In genomic region chr1:235051521-235051920, GRCh38 we compare ENCODE assay signal across 1 cellular context.
TF ChIP-seq lines count a peak whose summit lies in the region.

No MANE protein-coding gene starts in this region.

TF ChIP-seq in SK-N-SH treated with all-trans-retinoic acid at 6 μM for 48 hours, 23 proteins besides CTCF, POLR2A, EP300 and RAD21 (continued from another document):
- no peak for TF ChIP-seq ESRRG (CRISPR knock-in tag; IDR thresholded peaks at IDR 0.05)
- TF ChIP-seq ZFP30 (CRISPR knock-in tag; IDR thresholded peaks at IDR 0.05) = no peak
- TF ChIP-seq ISL1 (CRISPR knock-in tag; IDR thresholded peaks at IDR 0.05) = no peak
- TF ChIP-seq CREB5 (CRISPR knock-in tag; IDR thresholded peaks at IDR 0.05; ENCODE audit: low read depth) = no peak
- TF ChIP-seq CSDC2 (CRISPR knock-in tag; IDR thresholded peaks at IDR 0.05) = no peak
- no peak for TF ChIP-seq ARNTL (CRISPR knock-in tag; IDR thresholded peaks at IDR 0.05; ENCODE audit: borderline replicate concordance, low read depth)
- TF ChIP-seq ZNF8 (CRISPR knock-in tag; IDR thresholded peaks at IDR 0.05) = no peak
